Comparison of ENCODE assay signal across 9 cellular contexts in the genomic region with DNA sequence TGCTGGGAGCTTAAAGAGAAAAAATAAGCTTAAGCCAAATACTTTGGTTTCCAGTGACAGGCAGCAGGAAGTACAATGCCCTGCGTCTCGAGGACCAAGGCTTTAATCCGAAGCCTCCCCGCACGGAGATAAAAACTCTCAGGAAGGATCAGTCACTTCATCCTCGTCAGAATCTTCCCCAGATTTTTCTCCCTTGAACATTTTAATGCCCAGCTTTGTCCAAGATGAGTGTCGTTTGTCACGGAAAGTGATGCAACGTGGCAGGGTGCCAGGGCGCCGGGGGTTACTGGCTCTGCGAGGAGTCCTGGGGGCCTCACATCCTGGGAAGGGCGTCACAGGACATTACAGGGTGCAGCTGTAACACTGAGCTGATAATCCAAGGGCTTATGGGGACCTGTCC. TPM values are rescaled to one million over a fixed set of nuclear protein-coding genes. Genes with fewer than 3 reads are reported as not detected.
A peak's percentile ranks its signal among the peaks of the same experiment; 100 is the strongest.
DNase-seq lines count a peak whose midpoint lies in the region; ATAC-seq and TF ChIP-seq lines count a peak whose summit lies in the region.
"Had no signal": no experiment of that assay in that cellular context is flagged by ENCODE, and none has a peak within 500 bp of the region (broad histone marks: within the 10 kb centered on the region; RNA-seq: fewer than 3 reads in every experiment).

No MANE protein-coding gene starts in this region.

- ATAC-seq in T-helper 17 cell: no peak
- no peak for ATAC-seq in left lung
- ATAC-seq in HG03571 (IDR thresholded peaks at IDR 0.05; ENCODE audit: unreplicated experiment): no peak
- ATAC-seq in GM21619 (IDR thresholded peaks at IDR 0.05; ENCODE audit: unreplicated experiment): no peak

- H3K4me3 ChIP-seq in left lung (no peak overlapping the region), ascending aorta (no peak overlapping the region)
- H3K4me3 ChIP-seq: suprapubic skin had no signal

- H3K9me3 ChIP-seq in T-helper 17 cell (ENCODE audit: control insufficient read depth, low read length, poor library complexity, severe bottlenecking) (no peaks in the 10 kb centered on the region), left lung (no peaks in the 10 kb centered on the region), ascending aorta (no peaks in the 10 kb centered on the region)
- H3K9me3 ChIP-seq: suprapubic skin had no signal

- H3K27me3 Mint-ChIP-seq in T-helper 17 cell: no peaks in the 10 kb centered on the region

- no peak overlapping the region for H3K4me3 Mint-ChIP-seq in T-helper 17 cell

- peaks cover 0 to 66% of the 10 kb centered on the region in 2 donors for H3K27me3 ChIP-seq in left lung
- H3K27me3 ChIP-seq in ascending aorta: no peaks in the 10 kb centered on the region

- H3K27ac Mint-ChIP-seq in T-helper 17 cell: peak overlapping the region; percentile 99

- intact Hi-C loops in left lung (cut with DNase I) (no loop called here), ascending aorta (cut with DNase I) (no loop called here)

- no peak overlapping the region for H3K27ac ChIP-seq in left lung
- H3K27ac ChIP-seq in ascending aorta: no peak overlapping the region
- H3K27ac ChIP-seq: suprapubic skin had no signal

- peaks cover 23% of the 10 kb centered on the region for H3K4me1 Mint-ChIP-seq in T-helper 17 cell

- H3K4me1 ChIP-seq in left lung: peaks cover 0 to 15% of the 10 kb centered on the region in 2 donors
- no peaks in the 10 kb centered on the region for H3K4me1 ChIP-seq in ascending aorta
- H3K4me1 ChIP-seq: suprapubic skin had no signal

- no peaks in the 10 kb centered on the region for H3K36me3 ChIP-seq in left lung
- no peaks in the 10 kb centered on the region for H3K36me3 ChIP-seq in ascending aorta
- H3K36me3 ChIP-seq: suprapubic skin had no signal

- peak; percentile 59 for DNase-seq in AG08395 (ENCODE audit: low spot score)
- DNase-seq in GM04504 (ENCODE audit: low read depth): peak; percentile 56
- no peak for DNase-seq in T-helper 17 cell
- peak; percentile 20 to 78 for DNase-seq in left lung
- no peak for DNase-seq in ascending aorta (ENCODE audit: low spot score in 2 of 2)
- no peak for DNase-seq in cortex of kidney (lab: John Stamatoyannopoulos, UW)

- H3K36me3 Mint-ChIP-seq in T-helper 17 cell (ENCODE audit: low read depth): no peaks in the 10 kb centered on the region

- TF ChIP-seq CTCF in left lung (IDR thresholded peaks at IDR 0.05) (no peak), ascending aorta (IDR thresholded peaks at IDR 0.05) (no peak)

RNA-seq across cellular contexts. Expression of a gene that starts 25.2 kb away (rescaled TPM):
- total RNA-seq in T-helper 17 cell: 1 to 10 TPM in 1 of 2 donors, under 1 TPM in 1; 0.91 to 4.2 TPM
- total RNA-seq in left lung: 10 to 100 TPM in 1 of 2 donors, 1 to 10 TPM in 1; 4.0 to 13.8 TPM
- total RNA-seq in ascending aorta: not detected

Comparison
In these comparisons a context has a peak if more than half of its experiments do, and no peak if none do; other contexts are left out.
1. DNase-seq: peak in AG08395 (single experiment), GM04504 (single experiment) and left lung (2 of 2); none in T-helper 17 cell (0 of 3), ascending aorta (0 of 2) and cortex of kidney (single experiment).